In the genomic region with DNA sequence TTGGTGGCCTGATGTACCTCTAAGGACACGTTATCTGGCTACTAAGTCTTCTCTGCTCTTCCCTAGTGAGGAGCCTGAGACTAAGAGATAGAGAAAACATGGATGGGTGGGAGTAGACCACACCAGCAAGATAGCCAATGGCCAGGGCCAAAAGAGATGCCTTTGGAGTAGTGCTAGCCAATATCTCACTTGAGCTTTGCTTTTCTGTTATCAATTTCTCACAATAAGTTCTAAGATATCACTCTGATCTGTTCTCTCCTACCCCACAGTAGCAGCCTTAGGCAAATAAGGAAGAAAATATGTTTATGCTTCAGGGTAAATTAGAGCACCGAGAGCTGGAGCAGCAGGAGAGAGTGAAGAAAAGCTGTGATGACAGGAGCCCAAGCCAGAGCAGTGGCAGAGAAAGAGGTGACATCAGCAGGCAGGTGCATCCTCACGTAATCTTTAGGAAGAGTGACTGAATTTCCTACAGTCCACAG, we compare ENCODE assay signal across 1 cellular context.
TF ChIP-seq lines count a peak whose summit lies in the region.

No MANE protein-coding gene starts in this region.

TF ChIP-seq in K562, 482 proteins besides CTCF, POLR2A, EP300 and RAD21 (continued from another document and continues in another):
- TF ChIP-seq, protein P1, sequence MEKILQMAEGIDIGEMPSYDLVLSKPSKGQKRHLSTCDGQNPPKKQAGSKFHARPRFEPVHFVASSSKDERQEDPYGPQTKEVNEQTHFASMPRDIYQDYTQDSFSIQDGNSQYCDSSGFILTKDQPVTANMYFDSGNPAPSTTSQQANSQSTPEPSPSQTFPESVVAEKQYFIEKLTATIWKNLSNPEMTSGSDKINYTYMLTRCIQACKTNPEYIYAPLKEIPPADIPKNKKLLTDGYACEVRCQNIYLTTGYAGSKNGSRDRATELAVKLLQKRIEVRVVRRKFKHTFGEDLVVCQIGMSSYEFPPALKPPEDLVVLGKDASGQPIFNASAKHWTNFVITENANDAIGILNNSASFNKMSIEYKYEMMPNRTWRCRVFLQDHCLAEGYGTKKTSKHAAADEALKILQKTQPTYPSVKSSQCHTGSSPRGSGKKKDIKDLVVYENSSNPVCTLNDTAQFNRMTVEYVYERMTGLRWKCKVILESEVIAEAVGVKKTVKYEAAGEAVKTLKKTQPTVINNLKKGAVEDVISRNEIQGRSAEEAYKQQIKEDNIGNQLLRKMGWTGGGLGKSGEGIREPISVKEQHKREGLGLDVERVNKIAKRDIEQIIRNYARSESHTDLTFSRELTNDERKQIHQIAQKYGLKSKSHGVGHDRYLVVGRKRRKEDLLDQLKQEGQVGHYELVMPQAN (IDR thresholded peaks at IDR 0.05; ENCODE audit: borderline replicate concordance), result no peak
- TF ChIP-seq ZNF79 (CRISPR knock-in tag; IDR thresholded peaks at IDR 0.05; ENCODE audit: low read depth) (no peak), RCOR1 (IDR thresholded peaks at IDR 0.05; ENCODE audit: borderline replicate concordance in 1 of 2, low read depth in 2 of 2, low read length in 2 of 2) (peak; percentile 85 to 94; a peak in 3 of 4 replicates), ZZZ3 (IDR thresholded peaks at IDR 0.05) (no peak), FOXP4 (CRISPR knock-in tag; IDR thresholded peaks at IDR 0.05; ENCODE audit: borderline replicate concordance) (no peak), SREBF2 (CRISPR knock-in tag; IDR thresholded peaks at IDR 0.05) (no peak), NCOA6 (IDR thresholded peaks at IDR 0.05) (no peak), ATF7 (IDR thresholded peaks at IDR 0.05) (peak; percentile 71; the same call in 1 of the 2 replicates), KLF6 (CRISPR knock-in tag; IDR thresholded peaks at IDR 0.05; ENCODE audit: borderline replicate concordance) (no peak), CXXC5 (CRISPR knock-in tag; IDR thresholded peaks at IDR 0.05) (no peak), CBX1 (IDR thresholded peaks at IDR 0.05; ENCODE audit: low read depth) (no peak), ZNF408 (CRISPR knock-in tag; IDR thresholded peaks at IDR 0.05; ENCODE audit: low read depth) (no peak), TCF3 (CRISPR knock-in tag; IDR thresholded peaks at IDR 0.05) (peak; percentile 95), FOXA3 (CRISPR knock-in tag; conservative IDR thresholded peaks at IDR 0.05 in 1 of 2, IDR thresholded peaks at IDR 0.05 in 1 of 2) (peak in 1 of 2 experiments; percentile 55; a peak in 2 of 4 replicates), ZNF354B (CRISPR knock-in tag; IDR thresholded peaks at IDR 0.05) (no peak), RFX1 (IDR thresholded peaks at IDR 0.05) (no peak), EHMT2 (IDR thresholded peaks at IDR 0.05) (no peak; the same call in 1 of the 2 replicates), KDM2B (CRISPR knock-in tag; IDR thresholded peaks at IDR 0.05) (no peak), CBX8 (IDR thresholded peaks at IDR 0.05; ENCODE audit: borderline replicate concordance, extremely low read depth, low read depth, low read length, poor library complexity, severe bottlenecking) (no peak), ETS2 (tag; IDR thresholded peaks at IDR 0.05; ENCODE audit: borderline replicate concordance, poor library complexity, severe bottlenecking) (no peak), NFE2 (IDR thresholded peaks at IDR 0.05; ENCODE audit: low read depth) (no peak), ZNF41 (CRISPR knock-in tag; conservative IDR thresholded peaks at IDR 0.05) (no peak), ATF1 (CRISPR knock-in tag; IDR thresholded peaks at IDR 0.05) (no peak), ATF1 (tag; IDR thresholded peaks at IDR 0.05) (peak; percentile 62), KDM4B (IDR thresholded peaks at IDR 0.05; ENCODE audit: borderline replicate concordance in 2 of 2, low read depth in 1 of 2) (no peak), NR2C2 (CRISPR knock-in tag; IDR thresholded peaks at IDR 0.05) (no peak), NR2C2 (tag; IDR thresholded peaks at IDR 0.05) (no peak), GATAD2B (IDR thresholded peaks at IDR 0.05; ENCODE audit: borderline replicate concordance) (no peak), FOXA1 (IDR thresholded peaks at IDR 0.05; ENCODE audit: borderline replicate concordance) (no peak), PHF8 (IDR thresholded peaks at IDR 0.05; ENCODE audit: borderline replicate concordance, low read length) (no peak), ZNF778 (CRISPR knock-in tag; IDR thresholded peaks at IDR 0.05) (no peak), ZNF780A (CRISPR knock-in tag; IDR thresholded peaks at IDR 0.05) (no peak), NCOA2 (IDR thresholded peaks at IDR 0.05; ENCODE audit: partially characterized antibody in 2 of 2) (no peak), ZNF134 (CRISPR knock-in tag; conservative IDR thresholded peaks at IDR 0.05) (no peak), CCAR2 (IDR thresholded peaks at IDR 0.05; ENCODE audit: low read depth, low read length) (no peak), BACH1 (tag; IDR thresholded peaks at IDR 0.05) (no peak), ZNF239 (CRISPR knock-in tag; IDR thresholded peaks at IDR 0.05) (no peak), CBX3 (IDR thresholded peaks at IDR 0.05; ENCODE audit: borderline replicate concordance in 1 of 2, low read length in 2 of 2) (no peak; a peak in 1 of 3 replicates), POLR2H (tag; IDR thresholded peaks at IDR 0.05; ENCODE audit: low read depth) (no peak), ZNF398 (CRISPR knock-in tag; IDR thresholded peaks at IDR 0.05) (no peak), FOS (IDR thresholded peaks at IDR 0.05; ENCODE audit: extremely low read depth, insufficient read length) (no peak), KLF1 (tag; IDR thresholded peaks at IDR 0.05) (no peak), XRCC5 (IDR thresholded peaks at IDR 0.05; ENCODE audit: low read depth, low read length) (no peak), FOXK1 (CRISPR knock-in tag; IDR thresholded peaks at IDR 0.05; ENCODE audit: borderline replicate concordance) (no peak), ARID2 (IDR thresholded peaks at IDR 0.05) (no peak), EGR1 (conservative IDR thresholded peaks at IDR 0.05) (0 out of 2 replicates have a peak, but pooled peaks have one; percentile 10), SRSF7 (optimal IDR thresholded peaks at IDR 0.05; ENCODE audit: low read depth, low read length) (no peak), GATAD2A (IDR thresholded peaks at IDR 0.05) (no peak), SRF (CRISPR knock-in tag; IDR thresholded peaks at IDR 0.05) (peak in 1 of 2 experiments; percentile 75; a peak in 1 of 4 replicates), HMG20B (CRISPR knock-in tag; IDR thresholded peaks at IDR 0.05) (no peak), ERF (CRISPR knock-in tag; IDR thresholded peaks at IDR 0.05) (no peak), PYGO2 (tag; IDR thresholded peaks at IDR 0.05) (no peak), TOE1 (IDR thresholded peaks at IDR 0.05; ENCODE audit: borderline replicate concordance) (no peak), TOE1 (CRISPR knock-in tag; IDR thresholded peaks at IDR 0.05; ENCODE audit: borderline replicate concordance, low read depth) (no peak)
- TF ChIP-seq, protein P2, sequence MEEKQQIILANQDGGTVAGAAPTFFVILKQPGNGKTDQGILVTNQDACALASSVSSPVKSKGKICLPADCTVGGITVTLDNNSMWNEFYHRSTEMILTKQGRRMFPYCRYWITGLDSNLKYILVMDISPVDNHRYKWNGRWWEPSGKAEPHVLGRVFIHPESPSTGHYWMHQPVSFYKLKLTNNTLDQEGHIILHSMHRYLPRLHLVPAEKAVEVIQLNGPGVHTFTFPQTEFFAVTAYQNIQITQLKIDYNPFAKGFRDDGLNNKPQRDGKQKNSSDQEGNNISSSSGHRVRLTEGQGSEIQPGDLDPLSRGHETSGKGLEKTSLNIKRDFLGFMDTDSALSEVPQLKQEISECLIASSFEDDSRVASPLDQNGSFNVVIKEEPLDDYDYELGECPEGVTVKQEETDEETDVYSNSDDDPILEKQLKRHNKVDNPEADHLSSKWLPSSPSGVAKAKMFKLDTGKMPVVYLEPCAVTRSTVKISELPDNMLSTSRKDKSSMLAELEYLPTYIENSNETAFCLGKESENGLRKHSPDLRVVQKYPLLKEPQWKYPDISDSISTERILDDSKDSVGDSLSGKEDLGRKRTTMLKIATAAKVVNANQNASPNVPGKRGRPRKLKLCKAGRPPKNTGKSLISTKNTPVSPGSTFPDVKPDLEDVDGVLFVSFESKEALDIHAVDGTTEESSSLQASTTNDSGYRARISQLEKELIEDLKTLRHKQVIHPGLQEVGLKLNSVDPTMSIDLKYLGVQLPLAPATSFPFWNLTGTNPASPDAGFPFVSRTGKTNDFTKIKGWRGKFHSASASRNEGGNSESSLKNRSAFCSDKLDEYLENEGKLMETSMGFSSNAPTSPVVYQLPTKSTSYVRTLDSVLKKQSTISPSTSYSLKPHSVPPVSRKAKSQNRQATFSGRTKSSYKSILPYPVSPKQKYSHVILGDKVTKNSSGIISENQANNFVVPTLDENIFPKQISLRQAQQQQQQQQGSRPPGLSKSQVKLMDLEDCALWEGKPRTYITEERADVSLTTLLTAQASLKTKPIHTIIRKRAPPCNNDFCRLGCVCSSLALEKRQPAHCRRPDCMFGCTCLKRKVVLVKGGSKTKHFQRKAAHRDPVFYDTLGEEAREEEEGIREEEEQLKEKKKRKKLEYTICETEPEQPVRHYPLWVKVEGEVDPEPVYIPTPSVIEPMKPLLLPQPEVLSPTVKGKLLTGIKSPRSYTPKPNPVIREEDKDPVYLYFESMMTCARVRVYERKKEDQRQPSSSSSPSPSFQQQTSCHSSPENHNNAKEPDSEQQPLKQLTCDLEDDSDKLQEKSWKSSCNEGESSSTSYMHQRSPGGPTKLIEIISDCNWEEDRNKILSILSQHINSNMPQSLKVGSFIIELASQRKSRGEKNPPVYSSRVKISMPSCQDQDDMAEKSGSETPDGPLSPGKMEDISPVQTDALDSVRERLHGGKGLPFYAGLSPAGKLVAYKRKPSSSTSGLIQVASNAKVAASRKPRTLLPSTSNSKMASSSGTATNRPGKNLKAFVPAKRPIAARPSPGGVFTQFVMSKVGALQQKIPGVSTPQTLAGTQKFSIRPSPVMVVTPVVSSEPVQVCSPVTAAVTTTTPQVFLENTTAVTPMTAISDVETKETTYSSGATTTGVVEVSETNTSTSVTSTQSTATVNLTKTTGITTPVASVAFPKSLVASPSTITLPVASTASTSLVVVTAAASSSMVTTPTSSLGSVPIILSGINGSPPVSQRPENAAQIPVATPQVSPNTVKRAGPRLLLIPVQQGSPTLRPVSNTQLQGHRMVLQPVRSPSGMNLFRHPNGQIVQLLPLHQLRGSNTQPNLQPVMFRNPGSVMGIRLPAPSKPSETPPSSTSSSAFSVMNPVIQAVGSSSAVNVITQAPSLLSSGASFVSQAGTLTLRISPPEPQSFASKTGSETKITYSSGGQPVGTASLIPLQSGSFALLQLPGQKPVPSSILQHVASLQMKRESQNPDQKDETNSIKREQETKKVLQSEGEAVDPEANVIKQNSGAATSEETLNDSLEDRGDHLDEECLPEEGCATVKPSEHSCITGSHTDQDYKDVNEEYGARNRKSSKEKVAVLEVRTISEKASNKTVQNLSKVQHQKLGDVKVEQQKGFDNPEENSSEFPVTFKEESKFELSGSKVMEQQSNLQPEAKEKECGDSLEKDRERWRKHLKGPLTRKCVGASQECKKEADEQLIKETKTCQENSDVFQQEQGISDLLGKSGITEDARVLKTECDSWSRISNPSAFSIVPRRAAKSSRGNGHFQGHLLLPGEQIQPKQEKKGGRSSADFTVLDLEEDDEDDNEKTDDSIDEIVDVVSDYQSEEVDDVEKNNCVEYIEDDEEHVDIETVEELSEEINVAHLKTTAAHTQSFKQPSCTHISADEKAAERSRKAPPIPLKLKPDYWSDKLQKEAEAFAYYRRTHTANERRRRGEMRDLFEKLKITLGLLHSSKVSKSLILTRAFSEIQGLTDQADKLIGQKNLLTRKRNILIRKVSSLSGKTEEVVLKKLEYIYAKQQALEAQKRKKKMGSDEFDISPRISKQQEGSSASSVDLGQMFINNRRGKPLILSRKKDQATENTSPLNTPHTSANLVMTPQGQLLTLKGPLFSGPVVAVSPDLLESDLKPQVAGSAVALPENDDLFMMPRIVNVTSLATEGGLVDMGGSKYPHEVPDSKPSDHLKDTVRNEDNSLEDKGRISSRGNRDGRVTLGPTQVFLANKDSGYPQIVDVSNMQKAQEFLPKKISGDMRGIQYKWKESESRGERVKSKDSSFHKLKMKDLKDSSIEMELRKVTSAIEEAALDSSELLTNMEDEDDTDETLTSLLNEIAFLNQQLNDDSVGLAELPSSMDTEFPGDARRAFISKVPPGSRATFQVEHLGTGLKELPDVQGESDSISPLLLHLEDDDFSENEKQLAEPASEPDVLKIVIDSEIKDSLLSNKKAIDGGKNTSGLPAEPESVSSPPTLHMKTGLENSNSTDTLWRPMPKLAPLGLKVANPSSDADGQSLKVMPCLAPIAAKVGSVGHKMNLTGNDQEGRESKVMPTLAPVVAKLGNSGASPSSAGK (IDR thresholded peaks at IDR 0.05), result no peak
- TF ChIP-seq, protein P3, sequence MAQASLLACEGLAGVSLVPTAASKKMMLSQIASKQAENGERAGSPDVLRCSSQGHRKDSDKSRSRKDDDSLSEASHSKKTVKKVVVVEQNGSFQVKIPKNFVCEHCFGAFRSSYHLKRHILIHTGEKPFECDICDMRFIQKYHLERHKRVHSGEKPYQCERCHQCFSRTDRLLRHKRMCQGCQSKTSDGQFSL (CRISPR knock-in tag; IDR thresholded peaks at IDR 0.05), result no peak
- TF ChIP-seq, protein P3 (tag; IDR thresholded peaks at IDR 0.05), result no peak
